In the genomic region with DNA sequence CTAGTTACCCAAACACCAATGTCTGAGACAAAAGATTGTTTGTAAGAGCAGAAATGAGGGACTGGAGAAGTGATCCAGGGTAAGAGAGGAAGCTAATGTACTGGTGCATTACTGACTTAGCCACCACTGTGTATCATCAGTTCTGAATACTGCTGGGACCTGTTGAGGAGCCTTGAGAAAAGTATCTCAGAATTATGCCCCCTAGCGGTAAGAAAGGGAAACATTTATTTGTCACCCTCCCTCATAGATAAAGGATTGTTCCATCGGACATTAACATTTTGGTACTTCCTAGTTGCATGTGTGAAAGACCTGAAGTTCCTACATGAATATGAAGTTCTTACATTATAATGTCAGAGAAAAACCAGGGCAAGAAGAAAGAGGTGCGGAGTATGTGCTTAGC, we compare ENCODE assay signal across 8 cellular contexts.
DNase-seq lines count a peak whose midpoint lies in the region; ATAC-seq, FAIRE-seq and TF ChIP-seq lines count a peak whose summit lies in the region.

No MANE protein-coding gene starts in this region.

- in situ Hi-C loops in HepG2 (cut with HindIII; ENCODE audit: extremely low pct_ligation_motif_present, low pct_unique_long_range_greater_than_20kb) = loop anchor here (10.0 kb wide), 1 partner anchor 110 kb away; no protein-coding TSS in a partner anchor
- in situ Hi-C loops in gastrocnemius medialis (cut with MboI; ENCODE audit: low sequenced_read_pairs in 4 of 4) = no loop called here

- no peaks in the 10 kb centered on the region for H3K27me3 Mint-ChIP-seq in Calu3 (ENCODE audit: unreplicated experiment)

- no peak for TF ChIP-seq RAD21 in SK-N-SH (IDR thresholded peaks at IDR 0.05; ENCODE audit: low read length)
- no peak for TF ChIP-seq RAD21 in HepG2 (CRISPR knock-in tag; IDR thresholded peaks at IDR 0.05)

- H3K4me3 ChIP-seq in GM12875 (ENCODE audit: low read depth, low read length) (no peak overlapping the region), SK-N-SH (ENCODE audit: low read depth in 2 of 2, low read length in 1 of 2) (no peak overlapping the region), HepG2 (replicated peaks in 1 of 3; ENCODE audit: insufficient read depth in 1 of 3, low read depth in 2 of 3, low read length in 3 of 3) (no peak overlapping the region), gastrocnemius medialis (no peak overlapping the region)

- no peak overlapping the region for H3K4me3 Mint-ChIP-seq in Calu3 (ENCODE audit: low read depth, unreplicated experiment)

- H3K27ac Mint-ChIP-seq in Calu3 (ENCODE audit: unreplicated experiment) = no peak overlapping the region

- no peaks in the 10 kb centered on the region for H3F3A ChIP-seq in SK-N-SH (replicated peaks; ENCODE audit: insufficient read depth)

- H3K9ac ChIP-seq in SK-N-SH (no peak overlapping the region), HepG2 (ENCODE audit: insufficient read depth, low read depth, low read length) (no peak overlapping the region)

- H4K20me1 ChIP-seq in SK-N-SH (ENCODE audit: insufficient read depth) = no peaks in the 10 kb centered on the region
- no peaks in the 10 kb centered on the region for H4K20me1 ChIP-seq in HepG2 (ENCODE audit: insufficient read depth, low read length)

- H3K4me1 Mint-ChIP-seq in Calu3 (ENCODE audit: low read depth, unreplicated experiment) = no peaks in the 10 kb centered on the region

- DNase-seq in SK-N-SH = peak; percentile 0
- DNase-seq in HepG2 (ENCODE audit: low spot score) = no peak
- no peak for DNase-seq in activated CD8-positive, alpha-beta memory T cell treated with anti-CD3 and anti-CD28 coated beads, Interleukin-2, amount 50 U/mL, for 48 hours
- no peak for DNase-seq in gastrocnemius medialis
- no peak for DNase-seq in Calu3

- ATAC-seq in HG02759 (IDR thresholded peaks at IDR 0.05; ENCODE audit: unreplicated experiment) = peak; percentile 90
- no peak for ATAC-seq in HepG2
- no peak for ATAC-seq in HG02870 (IDR thresholded peaks at IDR 0.05; ENCODE audit: unreplicated experiment)
- no peak for ATAC-seq in gastrocnemius medialis

- POLR2A ChIA-PET in SK-N-SH (lab: Yijun Ruan, JAX) (no interaction called here), HepG2 (lab: Yijun Ruan, JAX) (no interaction called here)

- no peaks in the 10 kb centered on the region for H3K36me3 ChIP-seq in SK-N-SH (replicated peaks in 1 of 2; ENCODE audit: control insufficient read depth in 1 of 2, insufficient read depth in 2 of 2, low read length in 1 of 2)
- no peaks in the 10 kb centered on the region for H3K36me3 ChIP-seq in HepG2 (replicated peaks in 1 of 2; ENCODE audit: control insufficient read depth in 1 of 2, insufficient read depth in 2 of 2, low read length in 2 of 2)
- no peaks in the 10 kb centered on the region for H3K36me3 ChIP-seq in gastrocnemius medialis

- WGBS in SK-N-SH (ENCODE audit: low lambda C conversion rate) = 6% methylated on average over 3 of the region's 3 CpGs
- WGBS in HepG2 (ENCODE audit: low lambda C conversion rate) = 35% methylated on average over 3 of the region's 3 CpGs

- H3K27ac ChIP-seq in SK-N-SH (ENCODE audit: low read depth in 2 of 2, low read length in 1 of 2) = no peak overlapping the region
- no peak overlapping the region for H3K27ac ChIP-seq in HepG2 (ENCODE audit: extremely low read length, insufficient read depth, low read length)
- H3K27ac ChIP-seq in gastrocnemius medialis = no peak overlapping the region

- H3K27me3 ChIP-seq in SK-N-SH (ENCODE audit: insufficient read depth) (no peaks in the 10 kb centered on the region), HepG2 (ENCODE audit: control insufficient read depth in 1 of 2, insufficient read depth in 2 of 2, low read length in 2 of 2) (no peaks in the 10 kb centered on the region), gastrocnemius medialis (no peaks in the 10 kb centered on the region)

- TF ChIP-seq POLR2A in HepG2 (IDR thresholded peaks at IDR 0.05; ENCODE audit: insufficient read depth in 1 of 2, low read depth in 2 of 2, low read length in 2 of 2) (no peak), gastrocnemius medialis (IDR thresholded peaks at IDR 0.05) (no peak)

- no peak overlapping the region for H3K4me2 ChIP-seq in SK-N-SH
- H3K4me2 ChIP-seq in HepG2 (ENCODE audit: low read depth, low read length) = no peak overlapping the region

- TF ChIP-seq EP300 in SK-N-SH (IDR thresholded peaks at IDR 0.05; ENCODE audit: borderline replicate concordance in 1 of 2, low read depth in 1 of 2, low read length in 1 of 2) = no peak
- TF ChIP-seq EP300 in HepG2 (IDR thresholded peaks at IDR 0.05; ENCODE audit: low read depth in 2 of 2, low read length in 2 of 2) = no peak
- TF ChIP-seq EP300 in HepG2 (CRISPR knock-in tag; IDR thresholded peaks at IDR 0.05; ENCODE audit: borderline replicate concordance) = no peak

- no peak overlapping the region for H2AFZ ChIP-seq in SK-N-SH (ENCODE audit: low read depth)
- no peak overlapping the region for H2AFZ ChIP-seq in HepG2 (ENCODE audit: low read length)

- H3K4me1 ChIP-seq in SK-N-SH (ENCODE audit: control insufficient read depth in 1 of 2, insufficient read depth in 2 of 2, low read depth in 1 of 2, low read length in 1 of 2) (no peaks in the 10 kb centered on the region), HepG2 (ENCODE audit: insufficient read depth, low read length) (peaks cover 34% of the 10 kb centered on the region), gastrocnemius medialis (no peaks in the 10 kb centered on the region)

- H3K79me2 ChIP-seq in SK-N-SH (ENCODE audit: insufficient read depth) = no peaks in the 10 kb centered on the region
- no peaks in the 10 kb centered on the region for H3K79me2 ChIP-seq in HepG2 (ENCODE audit: insufficient read depth, low read length)

- BruUV-seq in HepG2 (replicated peaks; lab: Mats Ljungman, UMichigan) (no TSS peak), Calu3 (replicated peaks; lab: Mats Ljungman, UMichigan) (no TSS peak)

- H3K36me3 Mint-ChIP-seq in Calu3 (ENCODE audit: insufficient read depth, unreplicated experiment) = no peaks in the 10 kb centered on the region

- H3K9me3 ChIP-seq in SK-N-SH (no peaks in the 10 kb centered on the region), HepG2 (ENCODE audit: low read length) (no peaks in the 10 kb centered on the region), gastrocnemius medialis (no peaks in the 10 kb centered on the region)

- H3K9me2 ChIP-seq in SK-N-SH = no peaks in the 10 kb centered on the region

- peaks cover 6% of the 10 kb centered on the region for H3K9me3 Mint-ChIP-seq in Calu3 (ENCODE audit: low read depth, unreplicated experiment)

- CTCF ChIA-PET in SK-N-SH (lab: Yijun Ruan, JAX) = interaction anchor here (1.8 kb wide), 1 partner anchor 11 kb away, joined by 6 read pairs; no protein-coding TSS in a partner anchor
- CTCF ChIA-PET in HepG2 (lab: Yijun Ruan, JAX; ENCODE audit: low intra/inter-chr PET ratio, low total read pairs) = no interaction called here
- CTCF ChIA-PET in Calu3 (lab: Charles Lee) = no interaction called here

- intact Hi-C loops in HepG2 (cut with micrococcal nuclease; ENCODE audit: unreplicated experiment) (loop anchor here (5.0 to 10.0 kb wide), 2 partner anchors 247 to 350 kb away; no protein-coding TSS in a partner anchor), gastrocnemius medialis (cut with DNase I; ENCODE audit: low total_unique reads) (no loop called here), Calu3 (cut with micrococcal nuclease; ENCODE audit: unreplicated experiment) (no loop called here)

- TF ChIP-seq CTCF in GM12875 (IDR thresholded peaks at IDR 0.05; ENCODE audit: borderline replicate concordance, insufficient read depth, low read depth, low read length) (peak; percentile 33; the same call in 1 of the 2 replicates), SK-N-SH (IDR thresholded peaks at IDR 0.05) (peak; percentile 55), HepG2 (CRISPR knock-in tag; IDR thresholded peaks at IDR 0.05) (peak; percentile 36), gastrocnemius medialis (IDR thresholded peaks at IDR 0.05 in 4 of 5, conservative IDR thresholded peaks at IDR 0.05 in 1 of 5) (peak in 1 of 5 experiments; percentile 30), Calu3 (IDR thresholded peaks at IDR 0.05; ENCODE audit: unreplicated experiment) (no peak)

- FAIRE-seq in HepG2 (lab: Jason Lieb, UNC) = no peak

TF ChIP-seq in SK-N-SH, 30 proteins besides CTCF, POLR2A, EP300 and RAD21 (continues in another document):
- no peak for TF ChIP-seq NRF1 (IDR thresholded peaks at IDR 0.05; ENCODE audit: low read depth, low read length)
- TF ChIP-seq, protein P1, sequence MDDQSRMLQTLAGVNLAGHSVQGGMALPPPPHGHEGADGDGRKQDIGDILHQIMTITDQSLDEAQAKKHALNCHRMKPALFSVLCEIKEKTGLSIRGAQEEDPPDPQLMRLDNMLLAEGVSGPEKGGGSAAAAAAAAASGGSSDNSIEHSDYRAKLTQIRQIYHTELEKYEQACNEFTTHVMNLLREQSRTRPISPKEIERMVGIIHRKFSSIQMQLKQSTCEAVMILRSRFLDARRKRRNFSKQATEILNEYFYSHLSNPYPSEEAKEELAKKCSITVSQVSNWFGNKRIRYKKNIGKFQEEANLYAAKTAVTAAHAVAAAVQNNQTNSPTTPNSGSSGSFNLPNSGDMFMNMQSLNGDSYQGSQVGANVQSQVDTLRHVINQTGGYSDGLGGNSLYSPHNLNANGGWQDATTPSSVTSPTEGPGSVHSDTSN (IDR thresholded peaks at IDR 0.05) = no peak
- TF ChIP-seq RCOR1 (IDR thresholded peaks at IDR 0.05; ENCODE audit: low read length) = no peak
- no peak for TF ChIP-seq RXRA (IDR thresholded peaks at IDR 0.05; ENCODE audit: borderline replicate concordance, low read depth)
- no peak for TF ChIP-seq TCF12 (IDR thresholded peaks at IDR 0.05)
- TF ChIP-seq MXI1 (IDR thresholded peaks at IDR 0.05; ENCODE audit: low read depth, low read length) = no peak
- TF ChIP-seq MEF2A (IDR thresholded peaks at IDR 0.05; ENCODE audit: borderline replicate concordance, low read depth) = no peak

TF ChIP-seq in HepG2, 621 proteins besides CTCF, POLR2A, EP300 and RAD21 (continues in another document):
- TF ChIP-seq, protein P2, sequence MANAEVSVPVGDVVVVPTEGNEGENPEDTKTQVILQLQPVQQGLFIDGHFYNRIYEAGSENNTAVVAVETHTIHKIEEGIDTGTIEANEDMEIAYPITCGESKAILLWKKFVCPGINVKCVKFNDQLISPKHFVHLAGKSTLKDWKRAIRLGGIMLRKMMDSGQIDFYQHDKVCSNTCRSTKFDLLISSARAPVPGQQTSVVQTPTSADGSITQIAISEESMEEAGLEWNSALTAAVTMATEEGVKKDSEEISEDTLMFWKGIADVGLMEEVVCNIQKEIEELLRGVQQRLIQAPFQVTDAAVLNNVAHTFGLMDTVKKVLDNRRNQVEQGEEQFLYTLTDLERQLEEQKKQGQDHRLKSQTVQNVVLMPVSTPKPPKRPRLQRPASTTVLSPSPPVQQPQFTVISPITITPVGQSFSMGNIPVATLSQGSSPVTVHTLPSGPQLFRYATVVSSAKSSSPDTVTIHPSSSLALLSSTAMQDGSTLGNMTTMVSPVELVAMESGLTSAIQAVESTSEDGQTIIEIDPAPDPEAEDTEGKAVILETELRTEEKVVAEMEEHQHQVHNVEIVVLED (CRISPR knock-in tag; IDR thresholded peaks at IDR 0.05; ENCODE audit: borderline replicate concordance) = no peak
- no peak for TF ChIP-seq THAP11 (CRISPR knock-in tag; IDR thresholded peaks at IDR 0.05)
- TF ChIP-seq KMT2A (CRISPR knock-in tag; IDR thresholded peaks at IDR 0.05) = no peak
- TF ChIP-seq ZSCAN9 (CRISPR knock-in tag; IDR thresholded peaks at IDR 0.05; ENCODE audit: borderline replicate concordance) = no peak
- no peak for TF ChIP-seq ZNF17 (CRISPR knock-in tag; IDR thresholded peaks at IDR 0.05)
